In the genomic region with DNA sequence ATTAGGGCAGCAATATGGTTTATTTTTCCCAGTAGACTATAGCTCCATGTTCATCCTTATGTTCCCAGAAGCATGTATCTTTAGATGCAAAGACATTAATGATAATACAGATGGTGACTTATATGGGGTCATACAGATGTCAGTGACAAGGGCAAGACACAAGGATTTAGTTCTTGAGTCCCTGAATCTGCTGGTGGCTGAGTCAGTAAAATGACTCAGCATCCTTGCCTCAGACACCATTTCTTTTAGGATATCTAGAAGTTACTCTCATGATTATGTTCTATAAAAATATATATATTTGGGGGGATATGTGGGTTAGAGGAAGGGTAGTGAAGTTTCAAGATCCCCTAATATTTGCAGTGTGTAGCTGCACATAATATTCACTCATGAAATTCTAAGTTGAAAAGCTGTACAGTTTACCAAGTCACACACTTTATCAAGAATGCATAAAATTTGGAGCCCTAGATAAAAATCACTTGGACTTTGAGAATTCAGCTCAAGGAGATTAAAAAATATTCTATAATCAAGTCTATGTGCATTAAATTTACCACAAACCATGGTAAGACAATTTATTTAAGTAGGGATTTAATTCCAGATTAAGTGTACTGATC, we compare ENCODE assay signal across 1 cellular context.
TF ChIP-seq lines count a peak whose summit lies in the region.

No MANE protein-coding gene starts in this region.

TF ChIP-seq in K562, 482 proteins besides CTCF, POLR2A, EP300 and RAD21 (continued from another document and continues in another):
- TF ChIP-seq, protein P1, sequence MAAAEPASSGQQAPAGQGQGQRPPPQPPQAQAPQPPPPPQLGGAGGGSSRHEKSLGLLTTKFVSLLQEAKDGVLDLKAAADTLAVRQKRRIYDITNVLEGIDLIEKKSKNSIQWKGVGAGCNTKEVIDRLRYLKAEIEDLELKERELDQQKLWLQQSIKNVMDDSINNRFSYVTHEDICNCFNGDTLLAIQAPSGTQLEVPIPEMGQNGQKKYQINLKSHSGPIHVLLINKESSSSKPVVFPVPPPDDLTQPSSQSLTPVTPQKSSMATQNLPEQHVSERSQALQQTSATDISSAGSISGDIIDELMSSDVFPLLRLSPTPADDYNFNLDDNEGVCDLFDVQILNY (CRISPR knock-in tag; IDR thresholded peaks at IDR 0.05): no peak
- TF ChIP-seq, protein P2, sequence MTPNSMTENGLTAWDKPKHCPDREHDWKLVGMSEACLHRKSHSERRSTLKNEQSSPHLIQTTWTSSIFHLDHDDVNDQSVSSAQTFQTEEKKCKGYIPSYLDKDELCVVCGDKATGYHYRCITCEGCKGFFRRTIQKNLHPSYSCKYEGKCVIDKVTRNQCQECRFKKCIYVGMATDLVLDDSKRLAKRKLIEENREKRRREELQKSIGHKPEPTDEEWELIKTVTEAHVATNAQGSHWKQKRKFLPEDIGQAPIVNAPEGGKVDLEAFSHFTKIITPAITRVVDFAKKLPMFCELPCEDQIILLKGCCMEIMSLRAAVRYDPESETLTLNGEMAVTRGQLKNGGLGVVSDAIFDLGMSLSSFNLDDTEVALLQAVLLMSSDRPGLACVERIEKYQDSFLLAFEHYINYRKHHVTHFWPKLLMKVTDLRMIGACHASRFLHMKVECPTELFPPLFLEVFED (CRISPR knock-in tag; conservative IDR thresholded peaks at IDR 0.05): no peak
- TF ChIP-seq RCOR1 (IDR thresholded peaks at IDR 0.05; ENCODE audit: borderline replicate concordance in 1 of 2, low read depth in 2 of 2, low read length in 2 of 2): peak in 1 of 2 experiments; percentile 50; a peak in 1 of 4 replicates
- no peak for TF ChIP-seq NBN (IDR thresholded peaks at IDR 0.05; ENCODE audit: low read depth)
- peak; percentile 90 for TF ChIP-seq ESRRA (IDR thresholded peaks at IDR 0.05; ENCODE audit: borderline replicate concordance, low read depth)
- no peak for TF ChIP-seq FIP1L1 (IDR thresholded peaks at IDR 0.05; ENCODE audit: low read depth, low read length, poor library complexity, severe bottlenecking)
- TF ChIP-seq TEAD4 (IDR thresholded peaks at IDR 0.05; ENCODE audit: low read length): 0 out of 2 replicates have a peak, but pooled peaks have one; percentile 33
- TF ChIP-seq TEAD4 (CRISPR knock-in tag; IDR thresholded peaks at IDR 0.05; ENCODE audit: borderline replicate concordance): no peak
- no peak for TF ChIP-seq NR2F6 (CRISPR knock-in tag; IDR thresholded peaks at IDR 0.05)
- TF ChIP-seq, protein P3, sequence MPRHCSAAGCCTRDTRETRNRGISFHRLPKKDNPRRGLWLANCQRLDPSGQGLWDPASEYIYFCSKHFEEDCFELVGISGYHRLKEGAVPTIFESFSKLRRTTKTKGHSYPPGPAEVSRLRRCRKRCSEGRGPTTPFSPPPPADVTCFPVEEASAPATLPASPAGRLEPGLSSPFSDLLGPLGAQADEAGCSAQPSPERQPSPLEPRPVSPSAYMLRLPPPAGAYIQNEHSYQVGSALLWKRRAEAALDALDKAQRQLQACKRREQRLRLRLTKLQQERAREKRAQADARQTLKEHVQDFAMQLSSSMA (CRISPR knock-in tag; IDR thresholded peaks at IDR 0.05): no peak
- peak; percentile 69 for TF ChIP-seq NFE2L1 (tag; IDR thresholded peaks at IDR 0.05; ENCODE audit: borderline replicate concordance, low read depth)
- TF ChIP-seq, protein P4, sequence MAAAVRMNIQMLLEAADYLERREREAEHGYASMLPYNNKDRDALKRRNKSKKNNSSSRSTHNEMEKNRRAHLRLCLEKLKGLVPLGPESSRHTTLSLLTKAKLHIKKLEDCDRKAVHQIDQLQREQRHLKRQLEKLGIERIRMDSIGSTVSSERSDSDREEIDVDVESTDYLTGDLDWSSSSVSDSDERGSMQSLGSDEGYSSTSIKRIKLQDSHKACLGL (CRISPR knock-in tag; IDR thresholded peaks at IDR 0.05; ENCODE audit: borderline replicate concordance, poor library complexity, severe bottlenecking): no peak
- peak; percentile 91 for TF ChIP-seq FOSL1 (tag; conservative IDR thresholded peaks at IDR 0.05)
- TF ChIP-seq, protein P5, sequence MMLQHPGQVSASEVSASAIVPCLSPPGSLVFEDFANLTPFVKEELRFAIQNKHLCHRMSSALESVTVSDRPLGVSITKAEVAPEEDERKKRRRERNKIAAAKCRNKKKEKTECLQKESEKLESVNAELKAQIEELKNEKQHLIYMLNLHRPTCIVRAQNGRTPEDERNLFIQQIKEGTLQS (IDR thresholded peaks at IDR 0.05): peak; percentile 82
- TF ChIP-seq, protein P5 (CRISPR knock-in tag; conservative IDR thresholded peaks at IDR 0.05): no peak
- TF ChIP-seq BACH1 (tag; IDR thresholded peaks at IDR 0.05): peak; percentile 97
- no peak for TF ChIP-seq PHB (CRISPR knock-in tag; IDR thresholded peaks at IDR 0.05)
- no peak for TF ChIP-seq ZNF444 (CRISPR knock-in tag; IDR thresholded peaks at IDR 0.05)
- TF ChIP-seq, protein P6, sequence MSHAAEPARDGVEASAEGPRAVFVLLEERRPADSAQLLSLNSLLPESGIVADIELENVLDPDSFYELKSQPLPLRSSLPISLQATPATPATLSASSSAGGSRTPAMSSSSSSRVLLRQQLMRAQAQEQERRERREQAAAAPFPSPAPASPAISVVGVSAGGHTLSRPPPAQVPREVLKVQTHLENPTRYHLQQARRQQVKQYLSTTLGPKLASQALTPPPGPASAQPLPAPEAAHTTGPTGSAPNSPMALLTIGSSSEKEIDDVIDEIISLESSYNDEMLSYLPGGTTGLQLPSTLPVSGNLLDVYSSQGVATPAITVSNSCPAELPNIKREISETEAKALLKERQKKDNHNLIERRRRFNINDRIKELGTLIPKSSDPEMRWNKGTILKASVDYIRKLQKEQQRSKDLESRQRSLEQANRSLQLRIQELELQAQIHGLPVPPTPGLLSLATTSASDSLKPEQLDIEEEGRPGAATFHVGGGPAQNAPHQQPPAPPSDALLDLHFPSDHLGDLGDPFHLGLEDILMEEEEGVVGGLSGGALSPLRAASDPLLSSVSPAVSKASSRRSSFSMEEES (CRISPR knock-in tag; IDR thresholded peaks at IDR 0.05): no peak
- no peak for TF ChIP-seq ZNF384 (IDR thresholded peaks at IDR 0.05; ENCODE audit: low read depth, low read length)
- TF ChIP-seq MEIS2 (IDR thresholded peaks at IDR 0.05; ENCODE audit: partially characterized antibody): peak; percentile 61
- no peak for TF ChIP-seq ZNF644 (tag; IDR thresholded peaks at IDR 0.05; ENCODE audit: low read depth)
- peak; percentile 65 for TF ChIP-seq DPF2 (IDR thresholded peaks at IDR 0.05)
- TF ChIP-seq MAFK (IDR thresholded peaks at IDR 0.05; ENCODE audit: low read length): peak; percentile 91
- TF ChIP-seq NFE2 (IDR thresholded peaks at IDR 0.05; ENCODE audit: low read depth): peak; percentile 97
- TF ChIP-seq BDP1 (IDR thresholded peaks at IDR 0.05; ENCODE audit: insufficient read depth, insufficient read length): no peak
- no peak for TF ChIP-seq ZNF212 (CRISPR knock-in tag; IDR thresholded peaks at IDR 0.05)
- no peak for TF ChIP-seq ZNF140 (CRISPR knock-in tag; IDR thresholded peaks at IDR 0.05)
- TF ChIP-seq RFX5 (IDR thresholded peaks at IDR 0.05; ENCODE audit: low read depth, low read length): no peak
- TF ChIP-seq GATA2 (CRISPR knock-in tag; IDR thresholded peaks at IDR 0.05): no peak
- no peak for TF ChIP-seq NR1H2 (CRISPR knock-in tag; IDR thresholded peaks at IDR 0.05)
- TF ChIP-seq, protein P7, sequence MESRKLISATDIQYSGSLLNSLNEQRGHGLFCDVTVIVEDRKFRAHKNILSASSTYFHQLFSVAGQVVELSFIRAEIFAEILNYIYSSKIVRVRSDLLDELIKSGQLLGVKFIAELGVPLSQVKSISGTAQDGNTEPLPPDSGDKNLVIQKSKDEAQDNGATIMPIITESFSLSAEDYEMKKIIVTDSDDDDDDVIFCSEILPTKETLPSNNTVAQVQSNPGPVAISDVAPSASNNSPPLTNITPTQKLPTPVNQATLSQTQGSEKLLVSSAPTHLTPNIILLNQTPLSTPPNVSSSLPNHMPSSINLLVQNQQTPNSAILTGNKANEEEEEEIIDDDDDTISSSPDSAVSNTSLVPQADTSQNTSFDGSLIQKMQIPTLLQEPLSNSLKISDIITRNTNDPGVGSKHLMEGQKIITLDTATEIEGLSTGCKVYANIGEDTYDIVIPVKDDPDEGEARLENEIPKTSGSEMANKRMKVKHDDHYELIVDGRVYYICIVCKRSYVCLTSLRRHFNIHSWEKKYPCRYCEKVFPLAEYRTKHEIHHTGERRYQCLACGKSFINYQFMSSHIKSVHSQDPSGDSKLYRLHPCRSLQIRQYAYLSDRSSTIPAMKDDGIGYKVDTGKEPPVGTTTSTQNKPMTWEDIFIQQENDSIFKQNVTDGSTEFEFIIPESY (CRISPR knock-in tag; IDR thresholded peaks at IDR 0.05): no peak
- no peak for TF ChIP-seq NR2C2 (CRISPR knock-in tag; IDR thresholded peaks at IDR 0.05)
- peak; percentile 56 for TF ChIP-seq NR2C2 (tag; IDR thresholded peaks at IDR 0.05)
- TF ChIP-seq BRD9 (IDR thresholded peaks at IDR 0.05; ENCODE audit: low read depth, partially characterized antibody): no peak
- no peak for TF ChIP-seq MECOM (CRISPR knock-in tag; IDR thresholded peaks at IDR 0.05)
- TF ChIP-seq FOS (IDR thresholded peaks at IDR 0.05; ENCODE audit: extremely low read depth, insufficient read length): no peak
- TF ChIP-seq NONO (IDR thresholded peaks at IDR 0.05; ENCODE audit: low read depth in 2 of 2, low read length in 1 of 2): no peak
- TF ChIP-seq ETS2 (tag; IDR thresholded peaks at IDR 0.05; ENCODE audit: borderline replicate concordance, poor library complexity, severe bottlenecking): no peak
- no peak for TF ChIP-seq FOXK1 (CRISPR knock-in tag; IDR thresholded peaks at IDR 0.05; ENCODE audit: borderline replicate concordance)
- peak; percentile 47; the same call in 1 of the 2 replicates for TF ChIP-seq ZNF175 (CRISPR knock-in tag; IDR thresholded peaks at IDR 0.05; ENCODE audit: low read depth)
- no peak for TF ChIP-seq CCAR2 (IDR thresholded peaks at IDR 0.05; ENCODE audit: low read depth, low read length)
- TF ChIP-seq, protein P8, sequence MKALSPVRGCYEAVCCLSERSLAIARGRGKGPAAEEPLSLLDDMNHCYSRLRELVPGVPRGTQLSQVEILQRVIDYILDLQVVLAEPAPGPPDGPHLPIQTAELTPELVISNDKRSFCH (CRISPR knock-in tag; IDR thresholded peaks at IDR 0.05): no peak
- TF ChIP-seq, protein P8 (tag; IDR thresholded peaks at IDR 0.05): no peak
- TF ChIP-seq, protein P9, sequence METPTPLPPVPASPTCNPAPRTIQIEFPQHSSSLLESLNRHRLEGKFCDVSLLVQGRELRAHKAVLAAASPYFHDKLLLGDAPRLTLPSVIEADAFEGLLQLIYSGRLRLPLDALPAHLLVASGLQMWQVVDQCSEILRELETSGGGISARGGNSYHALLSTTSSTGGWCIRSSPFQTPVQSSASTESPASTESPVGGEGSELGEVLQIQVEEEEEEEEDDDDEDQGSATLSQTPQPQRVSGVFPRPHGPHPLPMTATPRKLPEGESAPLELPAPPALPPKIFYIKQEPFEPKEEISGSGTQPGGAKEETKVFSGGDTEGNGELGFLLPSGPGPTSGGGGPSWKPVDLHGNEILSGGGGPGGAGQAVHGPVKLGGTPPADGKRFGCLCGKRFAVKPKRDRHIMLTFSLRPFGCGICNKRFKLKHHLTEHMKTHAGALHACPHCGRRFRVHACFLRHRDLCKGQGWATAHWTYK (CRISPR knock-in tag; IDR thresholded peaks at IDR 0.05): no peak
- TF ChIP-seq, protein P10, sequence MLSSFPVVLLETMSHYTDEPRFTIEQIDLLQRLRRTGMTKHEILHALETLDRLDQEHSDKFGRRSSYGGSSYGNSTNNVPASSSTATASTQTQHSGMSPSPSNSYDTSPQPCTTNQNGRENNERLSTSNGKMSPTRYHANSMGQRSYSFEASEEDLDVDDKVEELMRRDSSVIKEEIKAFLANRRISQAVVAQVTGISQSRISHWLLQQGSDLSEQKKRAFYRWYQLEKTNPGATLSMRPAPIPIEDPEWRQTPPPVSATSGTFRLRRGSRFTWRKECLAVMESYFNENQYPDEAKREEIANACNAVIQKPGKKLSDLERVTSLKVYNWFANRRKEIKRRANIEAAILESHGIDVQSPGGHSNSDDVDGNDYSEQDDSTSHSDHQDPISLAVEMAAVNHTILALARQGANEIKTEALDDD (IDR thresholded peaks at IDR 0.05): no peak
- TF ChIP-seq, protein P11, sequence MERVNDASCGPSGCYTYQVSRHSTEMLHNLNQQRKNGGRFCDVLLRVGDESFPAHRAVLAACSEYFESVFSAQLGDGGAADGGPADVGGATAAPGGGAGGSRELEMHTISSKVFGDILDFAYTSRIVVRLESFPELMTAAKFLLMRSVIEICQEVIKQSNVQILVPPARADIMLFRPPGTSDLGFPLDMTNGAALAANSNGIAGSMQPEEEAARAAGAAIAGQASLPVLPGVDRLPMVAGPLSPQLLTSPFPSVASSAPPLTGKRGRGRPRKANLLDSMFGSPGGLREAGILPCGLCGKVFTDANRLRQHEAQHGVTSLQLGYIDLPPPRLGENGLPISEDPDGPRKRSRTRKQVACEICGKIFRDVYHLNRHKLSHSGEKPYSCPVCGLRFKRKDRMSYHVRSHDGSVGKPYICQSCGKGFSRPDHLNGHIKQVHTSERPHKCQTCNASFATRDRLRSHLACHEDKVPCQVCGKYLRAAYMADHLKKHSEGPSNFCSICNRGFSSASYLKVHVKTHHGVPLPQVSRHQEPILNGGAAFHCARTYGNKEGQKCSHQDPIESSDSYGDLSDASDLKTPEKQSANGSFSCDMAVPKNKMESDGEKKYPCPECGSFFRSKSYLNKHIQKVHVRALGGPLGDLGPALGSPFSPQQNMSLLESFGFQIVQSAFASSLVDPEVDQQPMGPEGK (CRISPR knock-in tag; IDR thresholded peaks at IDR 0.05; ENCODE audit: borderline replicate concordance): no peak
- TF ChIP-seq POLR3A (IDR thresholded peaks at IDR 0.05; ENCODE audit: borderline replicate concordance, extremely low read depth, insufficient read depth, insufficient read length): no peak
- TF ChIP-seq KLF1 (tag; IDR thresholded peaks at IDR 0.05): no peak
- no peak for TF ChIP-seq MYC (IDR thresholded peaks at IDR 0.05; ENCODE audit: low read depth, low read length)
- no peak for TF ChIP-seq MYC (CRISPR knock-in tag; IDR thresholded peaks at IDR 0.05; ENCODE audit: borderline replicate concordance, low read depth)
- TF ChIP-seq, protein P12, sequence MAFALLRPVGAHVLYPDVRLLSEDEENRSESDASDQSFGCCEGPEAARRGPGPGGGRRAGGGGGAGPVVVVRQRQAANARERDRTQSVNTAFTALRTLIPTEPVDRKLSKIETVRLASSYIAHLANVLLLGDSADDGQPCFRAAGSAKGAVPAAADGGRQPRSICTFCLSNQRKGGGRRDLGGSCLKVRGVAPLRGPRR (CRISPR knock-in tag; IDR thresholded peaks at IDR 0.05): no peak
- no peak for TF ChIP-seq CAMTA2 (CRISPR knock-in tag; conservative IDR thresholded peaks at IDR 0.05)
- TF ChIP-seq FOXK2 (conservative IDR thresholded peaks at IDR 0.05 in 1 of 2, IDR thresholded peaks at IDR 0.05 in 1 of 2; ENCODE audit: low read depth in 2 of 2): no peak
- TF ChIP-seq JUND (IDR thresholded peaks at IDR 0.05; ENCODE audit: borderline replicate concordance, low read depth, low read length): peak; percentile 87
- peak; percentile 89; the same call in 2 of the 3 replicates for TF ChIP-seq JUND (tag; IDR thresholded peaks at IDR 0.05; ENCODE audit: borderline replicate concordance, low read depth, low read length)
